Comparison of ENCODE assay signal across 15 cellular contexts in the genomic region with DNA sequence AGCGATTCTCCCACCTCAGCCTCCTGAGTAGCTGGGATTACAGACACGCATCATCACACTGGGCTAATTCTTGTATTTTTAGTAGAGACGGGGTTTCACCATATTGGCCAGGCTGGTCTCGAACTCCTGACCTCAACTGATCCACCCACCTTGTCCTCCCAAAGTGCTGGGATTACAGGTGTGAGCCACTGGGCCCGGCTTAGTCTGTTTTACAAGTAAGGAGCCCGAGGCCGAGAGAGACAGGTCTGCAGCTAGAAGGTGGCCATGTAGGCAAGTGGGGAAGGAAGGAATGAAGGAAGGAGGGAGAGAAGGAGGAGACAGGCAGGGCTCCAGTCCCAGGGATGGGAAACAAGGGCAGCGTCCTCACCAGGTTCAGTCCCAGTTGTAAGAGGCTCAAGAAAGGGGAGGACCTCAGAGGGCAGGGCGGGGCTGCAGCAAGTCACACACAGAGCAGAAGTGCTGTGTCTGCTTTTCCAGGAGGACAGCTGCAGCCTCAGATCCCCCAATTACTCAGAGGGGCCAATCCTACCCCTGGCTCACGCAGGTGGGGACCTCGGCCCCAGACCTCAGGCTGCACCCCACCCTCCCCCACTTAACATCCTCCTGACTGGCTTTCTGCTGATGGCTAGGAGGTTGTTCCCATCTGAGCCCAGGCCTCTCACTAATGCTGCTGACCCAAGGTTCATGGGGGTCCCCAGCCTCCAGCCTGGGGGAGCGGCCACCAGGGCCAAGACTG. TPM values are rescaled to one million over a fixed set of nuclear protein-coding genes. Genes with fewer than 3 reads are reported as not detected.
A peak's percentile ranks its signal among the peaks of the same experiment; 100 is the strongest.
DNase-seq lines count a peak whose midpoint lies in the region; ATAC-seq and TF ChIP-seq lines count a peak whose summit lies in the region.
"Had no signal": no experiment of that assay in that cellular context is flagged by ENCODE, and none has a peak within 500 bp of the region (broad histone marks: within the 10 kb centered on the region; RNA-seq: fewer than 3 reads in every experiment).

No MANE protein-coding gene starts in this region.

- ATAC-seq in HG03095 (IDR thresholded peaks at IDR 0.05; ENCODE audit: unreplicated experiment) (no peak), GM19324 (IDR thresholded peaks at IDR 0.05; ENCODE audit: low FRiP score, unreplicated experiment) (no peak)
- ATAC-seq: activated CD4-positive, CD25-positive, alpha-beta regulatory T cell treated with anti-CD3 and anti-CD28 coated beads, Interleukin-2, amount 50 U/mL, for 24 hours; HCT116 had no signal

- H2AFZ ChIP-seq in GM23248: peak overlapping the region; percentile 70

- TF ChIP-seq POLR2A in sigmoid colon (IDR thresholded peaks at IDR 0.05) (no peak), tibial nerve (IDR thresholded peaks at IDR 0.05) (no peak)

- no TSS peak for BruUV-seq in Caco-2 (replicated peaks; lab: Mats Ljungman, UMichigan)

- POLR2A ChIA-PET in Caco-2 (lab: Charles Lee): no interaction called here

- H3K9me3 ChIP-seq in GM23248 (ENCODE audit: low read depth): no peaks in the 10 kb centered on the region
- no peaks in the 10 kb centered on the region for H3K9me3 ChIP-seq in colonic mucosa
- H3K9me3 ChIP-seq in sigmoid colon: no peaks in the 10 kb centered on the region
- no peaks in the 10 kb centered on the region for H3K9me3 ChIP-seq in Caco-2
- peaks cover 0 to 7% (median 0%) of the 10 kb centered on the region in 4 donors for H3K9me3 ChIP-seq in tibial nerve

- peaks cover 13% of the 10 kb centered on the region for H3K4me1 Mint-ChIP-seq in Caco-2 (ENCODE audit: low read depth, unreplicated experiment)
- H3K4me1 Mint-ChIP-seq: naive B cell had no signal

- no peaks in the 10 kb centered on the region for H3K9me2 ChIP-seq in GM23248 (ENCODE audit: insufficient read depth)

- H3K9ac ChIP-seq in GM23248 (peak overlapping the region; percentile 94), colonic mucosa (ENCODE audit: low read depth in 2 of 2, low read length in 2 of 2) (peak overlapping the region in 1 of 2 donors; percentile 24)

- no peaks in the 10 kb centered on the region for H3K36me3 Mint-ChIP-seq in Caco-2 (ENCODE audit: insufficient read depth, unreplicated experiment)
- H3K36me3 Mint-ChIP-seq: CD4-positive, alpha-beta memory T cell; naive B cell had no signal

- intact Hi-C loops in colonic mucosa (cut with DNase I) (no loop called here), sigmoid colon (cut with DNase I) (no loop called here), Caco-2 (cut with micrococcal nuclease; ENCODE audit: unreplicated experiment) (no loop called here)

- DNase-seq in GM23248: peak; percentile 83
- DNase-seq in colonic mucosa: no peak
- peak; percentile 54 for DNase-seq in islet precursor cell
- no peak for DNase-seq in sigmoid colon
- DNase-seq in Caco-2: no peak
- DNase-seq in tibial nerve (ENCODE audit: low spot score in 2 of 2): no peak
- DNase-seq: activated naive CD4-positive, alpha-beta T cell; CD4-positive, alpha-beta memory T cell; naive B cell; stimulated activated CD4-positive, alpha-beta T cell treated with anti-CD3 and anti-CD28 coated beads, Interleukin-1b, Interleukin-23, amount 100 ng/mL, for 48 hours had no signal

- no peaks in the 10 kb centered on the region for H3K79me2 ChIP-seq in GM23248 (ENCODE audit: insufficient read depth)

- CTCF ChIA-PET in Caco-2 (lab: Charles Lee): no interaction called here

- no peaks in the 10 kb centered on the region for H3K36me3 ChIP-seq in GM23248 (ENCODE audit: low read depth)
- H3K36me3 ChIP-seq in colonic mucosa: no peaks in the 10 kb centered on the region
- H3K36me3 ChIP-seq in sigmoid colon: no peaks in the 10 kb centered on the region
- no peaks in the 10 kb centered on the region for H3K36me3 ChIP-seq in Caco-2 (ENCODE audit: control insufficient read depth, insufficient read depth, low read length)
- H3K36me3 ChIP-seq in tibial nerve: no peaks in the 10 kb centered on the region

- in situ Hi-C loops in GM23248 (cut with MboI): no loop called here

- no peaks in the 10 kb centered on the region for H3K9me3 Mint-ChIP-seq in Caco-2 (ENCODE audit: unreplicated experiment)
- H3K9me3 Mint-ChIP-seq: CD4-positive, alpha-beta memory T cell; naive B cell; stimulated activated naive CD8-positive, alpha-beta T cell treated with anti-CD3 and anti-CD28 coated beads, Interleukin-15, Interleukin-2, amounts not matched to agents 100 ng/mL and 50 ng/mL, for 24 hours had no signal

- H4K20me1 ChIP-seq in GM23248 (ENCODE audit: insufficient read depth): no peaks in the 10 kb centered on the region

- H3K4me3 ChIP-seq in GM23248 (0 out of 2 replicates have a peak overlapping the region, but pooled peaks have one; percentile 28), colonic mucosa (no peak overlapping the region), sigmoid colon (peak overlapping the region in 1 of 4 donors; percentile 8), Caco-2 (ENCODE audit: low read depth, low read length) (no peak overlapping the region), tibial nerve (no peak overlapping the region)

- H3K27me3 ChIP-seq in GM23248 (replicated peaks; ENCODE audit: insufficient read depth) (no peaks in the 10 kb centered on the region), colonic mucosa (no peaks in the 10 kb centered on the region), sigmoid colon (peaks cover 0 to 3% (median 0%) of the 10 kb centered on the region in 3 donors), Caco-2 (replicated peaks; ENCODE audit: control insufficient read depth, insufficient read depth, low read length) (no peaks in the 10 kb centered on the region), tibial nerve (no peaks in the 10 kb centered on the region)

- TF ChIP-seq CTCF in colonic mucosa (IDR thresholded peaks at IDR 0.05) (no peak), sigmoid colon (IDR thresholded peaks at IDR 0.05) (no peak), Caco-2 (IDR thresholded peaks at IDR 0.05; ENCODE audit: insufficient read depth in 1 of 2, low read depth in 1 of 2, low read length in 1 of 2, severe bottlenecking in 1 of 2, unreplicated experiment in 1 of 2) (no peak), tibial nerve (IDR thresholded peaks at IDR 0.05) (no peak)

- H3F3A ChIP-seq in GM23248 (ENCODE audit: insufficient read depth): peaks cover 24% of the 10 kb centered on the region

- H3K27me3 Mint-ChIP-seq in Caco-2 (ENCODE audit: insufficient read depth, unreplicated experiment): no peaks in the 10 kb centered on the region
- H3K27me3 Mint-ChIP-seq: stimulated activated naive CD8-positive, alpha-beta T cell treated with anti-CD3 and anti-CD28 coated beads, Interleukin-15, Interleukin-2, amounts not matched to agents 100 ng/mL and 50 ng/mL, for 24 hours had no signal

- peak overlapping the region; percentile 71 for H3K4me2 ChIP-seq in GM23248 (ENCODE audit: unreplicated experiment)

- 41 to 52% methylated on average over 10 to 12 of the region's 12 CpGs for WGBS in GM23248 (ENCODE audit: low coverage in 1 of 2, low lambda C conversion rate in 2 of 2, missing lambda C conversion rate in 2 of 2), 2 experiments
- 51 to 68% methylated on average over 12 of the region's 12 CpGs for WGBS in sigmoid colon, 2 donors
- WGBS in tibial nerve, 2 donors: 77 to 83% methylated on average over 12 of the region's 12 CpGs

- peaks cover 16% of the 10 kb centered on the region for H3K4me1 ChIP-seq in GM23248 (ENCODE audit: insufficient read depth)
- no peaks in the 10 kb centered on the region for H3K4me1 ChIP-seq in colonic mucosa
- peaks cover 0 to 11% (median 5%) of the 10 kb centered on the region in 4 donors for H3K4me1 ChIP-seq in sigmoid colon
- H3K4me1 ChIP-seq in Caco-2: peaks cover 8% of the 10 kb centered on the region; the same call in 1 of the 2 replicates
- H3K4me1 ChIP-seq in tibial nerve: peaks cover 0 to 9% (median 0%) of the 10 kb centered on the region in 4 donors

- H3K27ac Mint-ChIP-seq in Caco-2 (ENCODE audit: unreplicated experiment): no peak overlapping the region
- H3K27ac Mint-ChIP-seq: naive B cell; stimulated activated naive CD8-positive, alpha-beta T cell treated with anti-CD3 and anti-CD28 coated beads, Interleukin-15, Interleukin-2, amounts not matched to agents 100 ng/mL and 50 ng/mL, for 24 hours had no signal

- H3K4me3 Mint-ChIP-seq in Caco-2 (ENCODE audit: unreplicated experiment): no peak overlapping the region
- H3K4me3 Mint-ChIP-seq: CD4-positive, alpha-beta memory T cell; stimulated activated naive CD8-positive, alpha-beta T cell treated with anti-CD3 and anti-CD28 coated beads, Interleukin-15, Interleukin-2, amounts not matched to agents 100 ng/mL and 50 ng/mL, for 24 hours had no signal

- peak overlapping the region; percentile 100 for H3K27ac ChIP-seq in GM23248
- peak overlapping the region; percentile 60 for H3K27ac ChIP-seq in colonic mucosa
- peak overlapping the region; percentile 51 to 65 (median 56) for H3K27ac ChIP-seq in sigmoid colon
- peak overlapping the region in 2 of 4 donors; percentile 40 to 69 for H3K27ac ChIP-seq in tibial nerve

- TF ChIP-seq EP300 in sigmoid colon (IDR thresholded peaks at IDR 0.05) (no peak), tibial nerve (IDR thresholded peaks at IDR 0.05) (no peak)

RNA-seq across cellular contexts. Expression of gene PRR5, which starts 53.8 kb away (rescaled TPM):
- 20.0 and 24.0 TPM in 2 replicates for total RNA-seq in GM23248 (2014; rRNA removed; shearing (Covaris generic))
- polyA plus RNA-seq in GM23248 (2016; fragmentation: Nextera tagmentation; extraction: Ambion mirVana): 18.2 and 18.9 TPM in 2 replicates
- 10 to 100 TPM; 21.2 to 45.8 TPM for total RNA-seq in colonic mucosa
- 10 to 100 TPM in 2 of 4 donors, 1 to 10 TPM in 2; 7.9 to 13.6 (median 10.6) TPM for total RNA-seq in sigmoid colon
- 10 to 100 TPM; 12.7 to 35.6 (median 13.2) TPM for polyA plus RNA-seq in sigmoid colon
- 74.8 and 82.8 TPM in 2 replicates for total RNA-seq in Caco-2 (2022)
- total RNA-seq in tibial nerve: 10 to 100 TPM; 40.4 to 68.4 (median 42.5) TPM

Comparison
In these comparisons a context has a peak if more than half of its experiments do, and no peak if none do; other contexts are left out.
1. DNase-seq: peak in GM23248 (single experiment) and islet precursor cell (single experiment); none in colonic mucosa (single experiment), sigmoid colon (single experiment), Caco-2 (0 of 2) and tibial nerve (0 of 2).